In genomic region chr9:109907810-109908458, GRCh38 we compare ENCODE assay signal across 13 cellular contexts.
DNase-seq lines count a peak whose midpoint lies in the region; ATAC-seq and TF ChIP-seq lines count a peak whose summit lies in the region.
"Had no signal": no experiment of that assay in that cellular context is flagged by ENCODE, and none has a peak within 500 bp of the region (broad histone marks: within the 10 kb centered on the region; RNA-seq: fewer than 3 reads in every experiment).

No MANE protein-coding gene starts in this region.

- no peaks in the 10 kb centered on the region for H3K36me3 Mint-ChIP-seq in IgD-negative memory B cell

- H3K9me3 Mint-ChIP-seq in IgD-negative memory B cell: no peaks in the 10 kb centered on the region
- H3K9me3 Mint-ChIP-seq: activated T-helper 2 cell treated with anti-CD3 and anti-CD28 coated beads, Interferon-gamma antibody, Interleukin-2, Interleukin-4, amounts not matched to agents 10 μg/mL and 5 μg/mL and 100 μg/mL, durations not matched to agents 14 hours and 24 hours and 36 hours; nephron progenitor cell had no signal

- H3K27ac Mint-ChIP-seq in IgD-negative memory B cell: peak overlapping the region in 2 of 3 donors; percentile 92 to 95
- H3K27ac Mint-ChIP-seq: activated T-helper 2 cell treated with anti-CD3 and anti-CD28 coated beads, Interferon-gamma antibody, Interleukin-2, Interleukin-4, amounts not matched to agents 10 μg/mL and 5 μg/mL and 100 μg/mL, durations not matched to agents 14 hours and 24 hours and 36 hours; nephron progenitor cell had no signal

- TF ChIP-seq CTCF in fibroblast of lung (conservative IDR thresholded peaks at IDR 0.05 in 1 of 2, IDR thresholded peaks at IDR 0.05 in 1 of 2; ENCODE audit: low read depth in 1 of 2, low read length in 2 of 2): no peak
- no peak for TF ChIP-seq CTCF in prostate gland (IDR thresholded peaks at IDR 0.05)

- no peaks in the 10 kb centered on the region for H4K20me1 ChIP-seq in fibroblast of lung (ENCODE audit: control insufficient read depth, extremely low read depth, insufficient read depth, low read length)

- no peaks in the 10 kb centered on the region for H3K27me3 ChIP-seq in fibroblast of lung (ENCODE audit: control insufficient read depth, insufficient read depth, low read length)
- H3K27me3 ChIP-seq in skeletal muscle tissue (ENCODE audit: control insufficient read depth in 3 of 3, insufficient read depth in 3 of 3, low read length in 3 of 3): no peaks in the 10 kb centered on the region
- H3K27me3 ChIP-seq in prostate gland (replicated peaks; ENCODE audit: insufficient read depth): no peaks in the 10 kb centered on the region

- no peak overlapping the region for H3K4me2 ChIP-seq in fibroblast of lung (ENCODE audit: extremely low read depth, insufficient read depth, low read length)

- peaks cover 6% of the 10 kb centered on the region for H3K79me2 ChIP-seq in fibroblast of lung (ENCODE audit: control insufficient read depth, insufficient read depth, low read length)

- WGBS in prostate gland: 87% methylated on average over 4 of the region's 4 CpGs

- H3K9ac ChIP-seq in fibroblast of lung (ENCODE audit: insufficient read depth, low read length) (no peak overlapping the region), skeletal muscle tissue (ENCODE audit: low read depth in 1 of 3, low read length in 3 of 3) (no peak overlapping the region)

- peak overlapping the region in 3 of 4 donors; percentile 42 to 85 (median 51) for H3K4me3 Mint-ChIP-seq in IgD-negative memory B cell
- H3K4me3 Mint-ChIP-seq: nephron progenitor cell had no signal

- H3K4me1 Mint-ChIP-seq in IgD-negative memory B cell: peaks cover 5 to 21% (median 6%) of the 10 kb centered on the region in 3 donors

- peaks cover 41% of the 10 kb centered on the region for H3K4me1 ChIP-seq in fibroblast of lung (ENCODE audit: control insufficient read depth, extremely low read depth, insufficient read depth, low read length)
- H3K4me1 ChIP-seq in skeletal muscle tissue (ENCODE audit: control insufficient read depth in 3 of 3, insufficient read depth in 3 of 3, low read length in 3 of 3): peaks cover 17 to 19% (median 17%) of the 10 kb centered on the region in 3 donors
- no peaks in the 10 kb centered on the region for H3K4me1 ChIP-seq in prostate gland (replicated peaks)

- H3K4me3 ChIP-seq in fibroblast of lung (replicated peaks in 1 of 4; ENCODE audit: control extremely low read depth in 1 of 4, insufficient read depth in 1 of 4, low read depth in 3 of 4, low read length in 4 of 4): no peak overlapping the region
- no peak overlapping the region for H3K4me3 ChIP-seq in skeletal muscle tissue (ENCODE audit: low read length in 3 of 3)
- no peak overlapping the region for H3K4me3 ChIP-seq in prostate gland

- no peaks in the 10 kb centered on the region for H3K27me3 Mint-ChIP-seq in IgD-negative memory B cell

- no peaks in the 10 kb centered on the region for H3K9me3 ChIP-seq in fibroblast of lung (ENCODE audit: control insufficient read depth, insufficient read depth, low read depth, low read length)
- H3K9me3 ChIP-seq in skeletal muscle tissue (ENCODE audit: control insufficient read depth in 3 of 3, low read length in 3 of 3): no peaks in the 10 kb centered on the region
- H3K9me3 ChIP-seq in prostate gland: no peaks in the 10 kb centered on the region

- TF ChIP-seq POLR2A in prostate gland (IDR thresholded peaks at IDR 0.05): no peak

- H3K27ac ChIP-seq in fibroblast of lung (ENCODE audit: insufficient read depth, low read length) (peak overlapping the region; percentile 96), skeletal muscle tissue (ENCODE audit: low read depth, low read length) (peak overlapping the region; percentile 64), prostate gland (no peak overlapping the region)

- ATAC-seq in GM19463 (IDR thresholded peaks at IDR 0.05; ENCODE audit: unreplicated experiment) (peak; percentile 10), sciatic nerve (no peak), GM19455 (IDR thresholded peaks at IDR 0.05; ENCODE audit: unreplicated experiment) (no peak)

- no peak overlapping the region for H2AFZ ChIP-seq in fibroblast of lung (ENCODE audit: low read length)

- intact Hi-C loops in prostate gland (cut with DNase I): no loop called here
- intact Hi-C loops in sciatic nerve (cut with DNase I): no loop called here

- no peaks in the 10 kb centered on the region for H3K36me3 ChIP-seq in fibroblast of lung (ENCODE audit: control insufficient read depth, insufficient read depth, low read length)
- no peaks in the 10 kb centered on the region for H3K36me3 ChIP-seq in skeletal muscle tissue (ENCODE audit: control insufficient read depth in 3 of 3, insufficient read depth in 3 of 3, low read length in 3 of 3)
- H3K36me3 ChIP-seq in prostate gland: no peaks in the 10 kb centered on the region

- DNase-seq in fibroblast of lung (ENCODE audit: low read depth in 2 of 2) (no peak), prostate gland (ENCODE audit: low spot score) (no peak), retina (no peak), sciatic nerve (ENCODE audit: low spot score) (no peak)
- DNase-seq: activated CD4-positive, alpha-beta T cell treated with anti-CD3 and anti-CD28 coated beads for 1 hour; NCI-H1048; NCI-H510A treated with DMSO at 0.1 percent for 48 hours; nephron progenitor cell had no signal

Comparison
In these comparisons a context has a peak if more than half of its experiments do, and no peak if none do; other contexts are left out.
1. H3K27ac ChIP-seq: peak in fibroblast of lung (single experiment) and skeletal muscle tissue (single experiment); none in prostate gland (0 of 2).